In genomic region chr18:60987963-60988362, GRCh38 we compare ENCODE assay signal across 2 cellular contexts.
A peak's percentile ranks its signal among the peaks of the same experiment; 100 is the strongest.
TF ChIP-seq lines count a peak whose summit lies in the region.

No MANE protein-coding gene starts in this region.

TF ChIP-seq in IMR-90, 13 proteins besides CTCF, POLR2A, EP300 and RAD21 (continued from another document):
- TF ChIP-seq MXI1 (IDR thresholded peaks at IDR 0.05; ENCODE audit: borderline replicate concordance, low read depth, low read length) = no peak
- no peak for TF ChIP-seq CEBPB (IDR thresholded peaks at IDR 0.05; ENCODE audit: low read depth, low read length)

TF ChIP-seq in endothelial cell of umbilical vein, 7 proteins besides CTCF, POLR2A, EP300 and RAD21 (continued from another document):
- TF ChIP-seq MAX (IDR thresholded peaks at IDR 0.05; ENCODE audit: insufficient read depth, insufficient read length) (no peak), FOS (IDR thresholded peaks at IDR 0.05; ENCODE audit: borderline replicate concordance, insufficient read depth, low read length) (peak; percentile 49), MYC (IDR thresholded peaks at IDR 0.05; ENCODE audit: low read depth, low read length) (no peak)
